ENCODE assay signal across 8 cellular contexts in the genomic region with DNA sequence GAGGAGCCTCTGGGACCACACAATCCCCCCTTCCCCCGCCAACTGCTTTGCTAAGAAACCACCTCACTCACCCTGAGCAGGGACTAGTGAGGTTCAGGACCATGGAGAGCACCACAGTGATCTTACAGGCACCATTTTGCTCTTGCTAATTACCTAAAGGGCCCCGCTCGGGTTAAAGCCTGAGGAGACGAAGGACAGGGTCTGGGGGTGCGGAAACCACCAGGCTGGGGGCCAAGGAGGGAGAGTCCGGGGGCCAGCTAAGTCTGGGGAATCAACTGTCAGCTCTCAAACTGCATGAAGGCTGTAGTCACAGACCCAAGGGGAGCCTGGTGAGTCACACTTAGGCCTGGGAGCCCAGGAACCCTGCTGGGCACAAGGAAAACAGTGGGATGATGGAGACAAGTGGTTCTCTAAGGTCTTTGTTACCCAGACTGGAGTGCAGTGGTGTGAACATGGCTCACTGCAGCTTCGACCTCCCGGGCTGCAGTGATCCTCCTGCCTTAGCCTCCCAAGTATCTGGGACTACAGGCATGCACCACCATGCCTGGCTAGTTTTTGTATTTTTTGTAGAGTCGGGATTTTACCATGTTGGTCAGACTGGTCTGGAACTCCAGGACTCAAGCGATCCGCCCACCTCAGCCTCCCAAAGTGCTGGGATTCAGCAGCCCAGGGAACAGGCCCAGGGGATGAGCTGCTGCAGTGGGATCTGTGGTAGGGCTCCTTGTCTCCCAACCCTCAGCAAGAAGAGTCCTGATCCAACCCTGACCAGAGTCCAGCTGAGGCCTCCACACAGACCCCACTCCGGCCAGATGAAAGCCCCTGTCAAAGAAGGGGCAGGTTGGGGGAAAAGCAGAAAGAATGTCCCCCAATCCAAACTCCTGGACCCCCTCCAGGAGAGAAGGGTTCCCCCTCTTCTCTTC.
DNase-seq lines count a peak whose midpoint lies in the region; ATAC-seq and TF ChIP-seq lines count a peak whose summit lies in the region.

No MANE protein-coding gene starts in this region.

- intact Hi-C loops in body of pancreas (cut with DNase I): no loop called here

- H3K27me3 ChIP-seq in body of pancreas (no peaks in the 10 kb centered on the region), liver (ENCODE audit: control insufficient read depth in 4 of 4, insufficient read depth in 4 of 4, low read length in 3 of 4) (no peaks in the 10 kb centered on the region)

- no peak overlapping the region for H3K9ac ChIP-seq in liver (ENCODE audit: low read depth in 1 of 2, low read length in 2 of 2)

- no peak for TF ChIP-seq RAD21 in liver (IDR thresholded peaks at IDR 0.05)

- no peak for TF ChIP-seq POLR2A in body of pancreas (IDR thresholded peaks at IDR 0.05)

- H3K36me3 Mint-ChIP-seq in activated T-cell treated with anti-CD3 and anti-CD28 coated beads, Interleukin-2, amount 50 U/mL, for 24 hours (ENCODE audit: low read depth): no peaks in the 10 kb centered on the region

- TF ChIP-seq CTCF in body of pancreas (IDR thresholded peaks at IDR 0.05): no peak
- TF ChIP-seq CTCF in liver (IDR thresholded peaks at IDR 0.05; ENCODE audit: low read depth, low read length, missing input control): no peak

- no peak overlapping the region for H3K27ac Mint-ChIP-seq in activated T-cell treated with anti-CD3 and anti-CD28 coated beads, Interleukin-2, amount 50 U/mL, for 24 hours

- H3K4me1 ChIP-seq in body of pancreas (peaks cover 6% of the 10 kb centered on the region), liver (ENCODE audit: control insufficient read depth in 4 of 4, insufficient read depth in 4 of 4, low read length in 3 of 4) (no peaks in the 10 kb centered on the region)

- H3K27ac ChIP-seq in body of pancreas: no peak overlapping the region
- no peak overlapping the region for H3K27ac ChIP-seq in liver (ENCODE audit: low read depth in 1 of 2, low read length in 2 of 2)

- H3K36me3 ChIP-seq in body of pancreas (replicated peaks in 1 of 2; ENCODE audit: insufficient read depth in 1 of 2, low read depth in 2 of 2) (no peaks in the 10 kb centered on the region), liver (ENCODE audit: control insufficient read depth in 4 of 4, insufficient read depth in 3 of 4, low read depth in 1 of 4, low read length in 3 of 4) (no peaks in the 10 kb centered on the region)

- H3K4me3 ChIP-seq in body of pancreas (no peak overlapping the region), liver (ENCODE audit: low read depth in 1 of 3, low read length in 3 of 3) (no peak overlapping the region)

- no peak overlapping the region for H3K4me3 Mint-ChIP-seq in activated T-cell treated with anti-CD3 and anti-CD28 coated beads, Interleukin-2, amount 50 U/mL, for 24 hours

- H3K9me3 ChIP-seq in body of pancreas (no peaks in the 10 kb centered on the region), liver (ENCODE audit: control insufficient read depth in 4 of 4, low read length in 3 of 4) (no peaks in the 10 kb centered on the region)

- no peaks in the 10 kb centered on the region for H3K9me3 Mint-ChIP-seq in activated T-cell treated with anti-CD3 and anti-CD28 coated beads, Interleukin-2, amount 50 U/mL, for 24 hours

- DNase-seq in activated T-cell treated with anti-CD3 and anti-CD28 coated beads for 1 hour (ENCODE audit: low read depth) (peak; percentile 25), OCI-M2 (lab: John Stamatoyannopoulos, UW; ENCODE audit: unreplicated experiment) (peak; percentile 40), body of pancreas (peak; percentile 55 to 64 (median 60)), NCI-H187 (lab: John Stamatoyannopoulos, UW) (no peak)
- no peak for DNase-seq in activated T-cell treated with anti-CD3 and anti-CD28 coated beads, Interleukin-2, amount 50 U/mL, for 24 hours

- WGBS in body of pancreas, 2 donors: 52 to 58% methylated on average over 12 of the region's 12 CpGs
- 54% methylated on average over 12 of the region's 12 CpGs for WGBS in liver

- H3K27me3 Mint-ChIP-seq in activated T-cell treated with anti-CD3 and anti-CD28 coated beads, Interleukin-2, amount 50 U/mL, for 24 hours: peaks cover 21% of the 10 kb centered on the region

- no peak for ATAC-seq in body of pancreas
- no peak for ATAC-seq in GM18870 (IDR thresholded peaks at IDR 0.05; ENCODE audit: unreplicated experiment)
- no peak for ATAC-seq in GM18907 (IDR thresholded peaks at IDR 0.05; ENCODE audit: unreplicated experiment)

- peaks cover 3% of the 10 kb centered on the region for H3K4me1 Mint-ChIP-seq in activated T-cell treated with anti-CD3 and anti-CD28 coated beads, Interleukin-2, amount 50 U/mL, for 24 hours (ENCODE audit: low read depth)

TF ChIP-seq in liver, 16 proteins besides CTCF, POLR2A, EP300 and RAD21:
- TF ChIP-seq, protein P1, sequence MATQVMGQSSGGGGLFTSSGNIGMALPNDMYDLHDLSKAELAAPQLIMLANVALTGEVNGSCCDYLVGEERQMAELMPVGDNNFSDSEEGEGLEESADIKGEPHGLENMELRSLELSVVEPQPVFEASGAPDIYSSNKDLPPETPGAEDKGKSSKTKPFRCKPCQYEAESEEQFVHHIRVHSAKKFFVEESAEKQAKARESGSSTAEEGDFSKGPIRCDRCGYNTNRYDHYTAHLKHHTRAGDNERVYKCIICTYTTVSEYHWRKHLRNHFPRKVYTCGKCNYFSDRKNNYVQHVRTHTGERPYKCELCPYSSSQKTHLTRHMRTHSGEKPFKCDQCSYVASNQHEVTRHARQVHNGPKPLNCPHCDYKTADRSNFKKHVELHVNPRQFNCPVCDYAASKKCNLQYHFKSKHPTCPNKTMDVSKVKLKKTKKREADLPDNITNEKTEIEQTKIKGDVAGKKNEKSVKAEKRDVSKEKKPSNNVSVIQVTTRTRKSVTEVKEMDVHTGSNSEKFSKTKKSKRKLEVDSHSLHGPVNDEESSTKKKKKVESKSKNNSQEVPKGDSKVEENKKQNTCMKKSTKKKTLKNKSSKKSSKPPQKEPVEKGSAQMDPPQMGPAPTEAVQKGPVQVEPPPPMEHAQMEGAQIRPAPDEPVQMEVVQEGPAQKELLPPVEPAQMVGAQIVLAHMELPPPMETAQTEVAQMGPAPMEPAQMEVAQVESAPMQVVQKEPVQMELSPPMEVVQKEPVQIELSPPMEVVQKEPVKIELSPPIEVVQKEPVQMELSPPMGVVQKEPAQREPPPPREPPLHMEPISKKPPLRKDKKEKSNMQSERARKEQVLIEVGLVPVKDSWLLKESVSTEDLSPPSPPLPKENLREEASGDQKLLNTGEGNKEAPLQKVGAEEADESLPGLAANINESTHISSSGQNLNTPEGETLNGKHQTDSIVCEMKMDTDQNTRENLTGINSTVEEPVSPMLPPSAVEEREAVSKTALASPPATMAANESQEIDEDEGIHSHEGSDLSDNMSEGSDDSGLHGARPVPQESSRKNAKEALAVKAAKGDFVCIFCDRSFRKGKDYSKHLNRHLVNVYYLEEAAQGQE (IDR thresholded peaks at IDR 0.05): peak; percentile 100
- TF ChIP-seq YY1 (IDR thresholded peaks at IDR 0.05) (peak; percentile 65), NR2F2 (IDR thresholded peaks at IDR 0.05) (no peak)

Comparison
In these comparisons a context has a peak if more than half of its experiments do, and no peak if none do; other contexts are left out.
1. DNase-seq: peak in activated T-cell treated with anti-CD3 and anti-CD28 coated beads for 1 hour (single experiment), OCI-M2 (single experiment) and body of pancreas (4 of 4); none in activated T-cell treated with anti-CD3 and anti-CD28 coated beads, Interleukin-2, amount 50 U/mL, for 24 hours (single experiment) and NCI-H187 (0 of 2).